ENCODE assay signal across 22 cellular contexts in the genomic region with DNA sequence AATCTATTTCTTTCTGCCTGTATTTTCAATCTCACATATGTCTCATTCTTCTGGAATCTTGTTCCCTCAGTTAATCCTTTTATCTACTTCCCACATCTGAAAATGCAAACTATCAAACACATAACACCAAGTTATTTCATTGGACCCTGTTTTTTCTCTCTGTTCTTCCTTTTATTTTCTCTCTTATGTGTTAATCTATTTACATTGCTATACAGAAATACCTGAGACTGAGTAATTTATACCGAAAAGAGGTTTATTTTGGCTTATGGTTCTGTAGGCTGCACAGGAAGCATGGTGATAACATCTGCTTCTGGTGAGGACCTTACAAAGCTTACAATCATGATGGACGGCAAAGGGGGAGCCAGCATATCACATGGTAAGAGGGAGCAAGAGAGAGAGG.
DNase-seq lines count a peak whose midpoint lies in the region; ATAC-seq, FAIRE-seq and TF ChIP-seq lines count a peak whose summit lies in the region.
"Had no signal": no experiment of that assay in that cellular context is flagged by ENCODE, and none has a peak within 500 bp of the region (broad histone marks: within the 10 kb centered on the region; RNA-seq: fewer than 3 reads in every experiment).

No MANE protein-coding gene starts in this region.

- H2BK120ac ChIP-seq in IMR-90 (ENCODE audit: low read depth, low read length) = no peak overlapping the region
- no peak overlapping the region for H2BK120ac ChIP-seq in H9 (ENCODE audit: low read depth, low read length, poor library complexity, severe bottlenecking)

- in situ Hi-C loops in IMR-90 (cut with MboI; ENCODE audit: low sequenced_read_pairs) = no loop called here
- in situ Hi-C loops in K562 (cut with MboI) = no loop called here

- CTCF ChIA-PET in AG04449 (lab: Yijun Ruan, JAX) = no interaction called here
- CTCF ChIA-PET in IMR-90 (lab: Yijun Ruan, JAX) = no interaction called here
- CTCF ChIA-PET in K562 (lab: Yijun Ruan, JAX; ENCODE audit: low intra/inter-chr PET ratio) = no interaction called here

- H3K9me3 Mint-ChIP-seq in H9 = peaks cover 0 to 2% of the 10 kb centered on the region in 2 experiments; a peak in 2 of 5 replicates
- no peaks in the 10 kb centered on the region; the same call in 1 of the 3 replicates for H3K9me3 Mint-ChIP-seq in GM23338
- H3K9me3 Mint-ChIP-seq: activated B cell treated with CpG ODN at 0.5 μM for 24 hours; activated T-helper 17 cell treated with anti-CD3 and anti-CD28 coated beads, Interleukin-2, amount 50 U/mL, for 72 hours had no signal

- no peaks in the 10 kb centered on the region for H3K9me2 ChIP-seq in hepatocyte (replicated peaks; ENCODE audit: insufficient read depth)
- 0 out of 2 replicates have a peak, but pooled peaks cover 6% of the 10 kb centered on the region for H3K9me2 ChIP-seq in GM23338 (ENCODE audit: insufficient read depth)

- no peak overlapping the region for H2BK12ac ChIP-seq in H9 (ENCODE audit: insufficient read length, low read depth, low read length)

- FAIRE-seq in K562 (lab: Jason Lieb, UNC) = no peak
- FAIRE-seq: colon, GM18507, GM19239, kidney had no signal

- H3K4me1 ChIP-seq in IMR-90 (ENCODE audit: control insufficient read depth, insufficient read depth, low read length) = peaks cover 3% of the 10 kb centered on the region; the same call in 1 of the 2 replicates
- no peaks in the 10 kb centered on the region for H3K4me1 ChIP-seq in K562 (replicated peaks in 1 of 2; ENCODE audit: control insufficient read depth in 2 of 2, insufficient read depth in 2 of 2, low read length in 2 of 2)
- H3K4me1 ChIP-seq in hepatocyte (ENCODE audit: insufficient read depth) = no peaks in the 10 kb centered on the region
- H3K4me1 ChIP-seq in H9 (ENCODE audit: insufficient read depth, low read length) = no peaks in the 10 kb centered on the region
- no peaks in the 10 kb centered on the region for H3K4me1 ChIP-seq in GM23338 (ENCODE audit: insufficient read depth)
- H3K4me1 ChIP-seq: adrenal gland, parathyroid adenoma, vagina had no signal

- H3K79me2 ChIP-seq in K562 (ENCODE audit: control insufficient read depth, insufficient read depth, low read length) (no peaks in the 10 kb centered on the region), hepatocyte (no peaks in the 10 kb centered on the region), H9 (ENCODE audit: insufficient read depth, low read length) (no peaks in the 10 kb centered on the region), GM23338 (replicated peaks; ENCODE audit: insufficient read depth) (no peaks in the 10 kb centered on the region)
- H3K79me2 ChIP-seq: parathyroid adenoma had no signal

- no peak for TF ChIP-seq EP300 in K562 (IDR thresholded peaks at IDR 0.05; ENCODE audit: low read length)

- H4K20me1 ChIP-seq in IMR-90 (ENCODE audit: insufficient read depth, low read length) (no peaks in the 10 kb centered on the region), K562 (replicated peaks; ENCODE audit: control insufficient read depth, insufficient read depth, low read length) (no peaks in the 10 kb centered on the region), hepatocyte (ENCODE audit: insufficient read depth, poor library complexity, severe bottlenecking) (no peaks in the 10 kb centered on the region), H9 (ENCODE audit: control insufficient read depth, insufficient read depth, insufficient read length) (no peaks in the 10 kb centered on the region), GM23338 (replicated peaks; ENCODE audit: insufficient read depth) (no peaks in the 10 kb centered on the region)

- TF ChIP-seq CTCF in AG04449 (IDR thresholded peaks at IDR 0.05; ENCODE audit: insufficient read depth, low read length, missing control alignments) (no peak), IMR-90 (conservative IDR thresholded peaks at IDR 0.05; ENCODE audit: low read depth, low read length) (no peak), K562 (IDR thresholded peaks at IDR 0.05 in 2 of 3, conservative IDR thresholded peaks at IDR 0.05 in 1 of 3; ENCODE audit: insufficient read depth in 2 of 3, low read depth in 1 of 3, low read length in 3 of 3) (no peak), hepatocyte (IDR thresholded peaks at IDR 0.05; ENCODE audit: poor library complexity) (no peak), H9 (conservative IDR thresholded peaks at IDR 0.05) (no peak), GM23338 (conservative IDR thresholded peaks at IDR 0.05; ENCODE audit: low read depth in 2 of 2) (no peak)

- no peak overlapping the region for H4K5ac ChIP-seq in IMR-90 (ENCODE audit: low read depth, low read length)
- H4K5ac ChIP-seq in H9 (ENCODE audit: insufficient read length, low read depth, low read length) = no peak overlapping the region

- H3F3A ChIP-seq in GM23338 (replicated peaks; ENCODE audit: low read depth) = no peaks in the 10 kb centered on the region

- no peak for TF ChIP-seq POLR2A in IMR-90 (IDR thresholded peaks at IDR 0.05; ENCODE audit: low read depth, low read length)
- no peak for TF ChIP-seq POLR2A in K562 (conservative IDR thresholded peaks at IDR 0.05)

- BruUV-seq in IMR-90 (replicated peaks; lab: Mats Ljungman, UMichigan) = no TSS peak
- BruUV-seq in K562 (replicated peaks; lab: Mats Ljungman, UMichigan) = no TSS peak

- 0 out of 2 replicates have a peak overlapping the region, but pooled peaks have one; percentile 6 for H2BK20ac ChIP-seq in IMR-90 (ENCODE audit: low read depth, low read length)
- no peak overlapping the region for H2BK20ac ChIP-seq in H9 (ENCODE audit: low read depth, low read length, poor library complexity, severe bottlenecking)

- 0 out of 2 replicates have a peak overlapping the region, but pooled peaks have one; percentile 28 for H3K14ac ChIP-seq in IMR-90 (replicated peaks; ENCODE audit: low read depth, low read length)
- H3K14ac ChIP-seq in H9 (ENCODE audit: insufficient read depth, low read length) = no peak overlapping the region

- no CpG with 5 or more reads among the region's 2 CpGs for WGBS in IMR-90 (ENCODE audit: extremely low coverage in 2 of 2, insufficient read length in 1 of 2), 2 experiments
- 0% methylated on average over 2 of the region's 2 CpGs for WGBS in K562 (ENCODE audit: insufficient coverage, low coverage, missing lambda C conversion rate)
- 67% methylated on average over 2 of the region's 2 CpGs for WGBS in hepatocyte (ENCODE audit: low lambda C conversion rate, missing lambda C conversion rate)
- no CpG with 5 or more reads among the region's 2 CpGs for WGBS in H9 (ENCODE audit: extremely low coverage, insufficient read length, low lambda C conversion rate)

- H2AK5ac ChIP-seq in IMR-90 (ENCODE audit: low read depth, low read length) (peak overlapping the region; percentile 30; the same call in 1 of the 2 replicates), H9 (ENCODE audit: insufficient read length, low read length) (no peak overlapping the region)

- H3K27me3 ChIP-seq in IMR-90 (ENCODE audit: control insufficient read depth, insufficient read depth, low read length) = no peaks in the 10 kb centered on the region
- H3K27me3 ChIP-seq in K562 (ENCODE audit: control insufficient read depth in 2 of 2, insufficient read depth in 2 of 2, low read length in 2 of 2) = no peaks in the 10 kb centered on the region
- no peaks in the 10 kb centered on the region for H3K27me3 ChIP-seq in hepatocyte
- no peaks in the 10 kb centered on the region for H3K27me3 ChIP-seq in H9 (ENCODE audit: insufficient read depth, low read length)
- no peaks in the 10 kb centered on the region for H3K27me3 ChIP-seq in GM23338 (ENCODE audit: insufficient read depth)
- H3K27me3 ChIP-seq: adrenal gland, vagina had no signal

- H3K23ac ChIP-seq in IMR-90 (ENCODE audit: low read depth, low read length) (no peak overlapping the region), H9 (ENCODE audit: insufficient read length, low read depth, low read length) (no peak overlapping the region)

- no peak overlapping the region for H3K4me3 Mint-ChIP-seq in H9
- no peak overlapping the region for H3K4me3 Mint-ChIP-seq in GM23338
- H3K4me3 Mint-ChIP-seq: activated B cell treated with CpG ODN at 0.5 μM for 24 hours; activated T-helper 17 cell treated with anti-CD3 and anti-CD28 coated beads, Interleukin-2, amount 50 U/mL, for 72 hours; stimulated activated naive CD8-positive, alpha-beta T cell treated with anti-CD3 and anti-CD28 coated beads, Interleukin-15, amount 100 ng/mL, for 72 hours had no signal

- H3K27me3 Mint-ChIP-seq in H9 (ENCODE audit: low read depth) (no peaks in the 10 kb centered on the region; the same call in none of the 2 replicates), GM23338 (ENCODE audit: insufficient read depth, low read depth, poor library complexity) (peaks cover 2% of the 10 kb centered on the region)

- H3K4ac ChIP-seq in IMR-90 (ENCODE audit: low read depth, low read length) (no peak overlapping the region), H9 (ENCODE audit: low read depth, low read length) (no peak overlapping the region)

- H3K4me1 Mint-ChIP-seq in H9 = no peaks in the 10 kb centered on the region
- H3K4me1 Mint-ChIP-seq in GM23338 = no peaks in the 10 kb centered on the region
- H3K4me1 Mint-ChIP-seq: activated B cell treated with CpG ODN at 0.5 μM for 24 hours; activated T-helper 17 cell treated with anti-CD3 and anti-CD28 coated beads, Interleukin-2, amount 50 U/mL, for 72 hours; stimulated activated naive CD8-positive, alpha-beta T cell treated with anti-CD3 and anti-CD28 coated beads, Interleukin-15, amount 100 ng/mL, for 72 hours had no signal

- intact Hi-C loops in IMR-90 (cut with micrococcal nuclease) (no loop called here), K562 (cut with micrococcal nuclease) (no loop called here)

- no peak overlapping the region for H2AFZ ChIP-seq in IMR-90 (replicated peaks; ENCODE audit: low read length, poor library complexity)
- H2AFZ ChIP-seq in K562 (ENCODE audit: low read depth, low read length) = no peak overlapping the region
- no peak overlapping the region for H2AFZ ChIP-seq in hepatocyte
- H2AFZ ChIP-seq in H9 (ENCODE audit: low read length) = no peak overlapping the region
- H2AFZ ChIP-seq in GM23338 = no peak overlapping the region
- H2AFZ ChIP-seq: parathyroid adenoma had no signal

- H3K18ac ChIP-seq in IMR-90 (ENCODE audit: low read depth, low read length) = no peak overlapping the region
- no peak overlapping the region for H3K18ac ChIP-seq in H9 (ENCODE audit: insufficient read length, low read depth, low read length)

- H2BK15ac ChIP-seq in IMR-90 (ENCODE audit: low read depth, low read length) (peak overlapping the region; percentile 43; the same call in 1 of the 3 replicates), H9 (ENCODE audit: low read depth, low read length) (no peak overlapping the region)

- peak; percentile 54 for ATAC-seq in IMR-90 (ENCODE audit: low read depth)
- no peak for ATAC-seq in K562
- ATAC-seq in GM23338 = no peak
- ATAC-seq: activated T-helper 17 cell treated with anti-CD3 and anti-CD28 coated beads, Interleukin-2, amount 50 U/mL, for 72 hours; stimulated activated naive CD8-positive, alpha-beta T cell treated with anti-CD3 and anti-CD28 coated beads, Interleukin-15, amount 100 ng/mL, for 72 hours had no signal

- H3K9me1 ChIP-seq in IMR-90 (ENCODE audit: insufficient read depth, low read length) (no peaks in the 10 kb centered on the region; the same call in 1 of the 2 replicates), K562 (ENCODE audit: control insufficient read depth, insufficient read depth, low read length) (no peaks in the 10 kb centered on the region)

- H3K9ac ChIP-seq in IMR-90 (ENCODE audit: low read depth, low read length) = no peak overlapping the region
- no peak overlapping the region for H3K9ac ChIP-seq in K562 (ENCODE audit: insufficient read depth in 1 of 2, low read depth in 2 of 2, low read length in 2 of 2)
- no peak overlapping the region for H3K9ac ChIP-seq in H9 (ENCODE audit: extremely low read depth, insufficient read length, low read length)
- H3K9ac ChIP-seq: parathyroid adenoma had no signal

- H3K79me1 ChIP-seq in IMR-90 (ENCODE audit: low read depth in 1 of 2, low read length in 2 of 2) = no peaks in the 10 kb centered on the region
- H3K79me1 ChIP-seq in H9 (ENCODE audit: insufficient read depth, low read depth, low read length, poor library complexity, severe bottlenecking) = no peaks in the 10 kb centered on the region

- H4K8ac ChIP-seq in IMR-90 (ENCODE audit: low read depth in 2 of 2, low read length in 2 of 2) = no peak overlapping the region
- H4K8ac ChIP-seq in H9 (replicated peaks; ENCODE audit: insufficient read length, low read depth, low read length) = no peak overlapping the region

- H3K56ac ChIP-seq in IMR-90 (ENCODE audit: extremely low read depth, insufficient read depth, low read length) = no peak overlapping the region
- no peak overlapping the region for H3K56ac ChIP-seq in H9 (ENCODE audit: insufficient read length, low read depth, low read length)

- no peak overlapping the region for H3T11ph ChIP-seq in H9 (ENCODE audit: low read length)

- no peak overlapping the region for H3K4me3 ChIP-seq in AG04449 (ENCODE audit: low read depth, low read length)
- no peak overlapping the region for H3K4me3 ChIP-seq in IMR-90 (ENCODE audit: insufficient read depth, low read depth, low read length)
- H3K4me3 ChIP-seq in K562 = no peak overlapping the region
- no peak overlapping the region for H3K4me3 ChIP-seq in hepatocyte
- no peak overlapping the region for H3K4me3 ChIP-seq in GM23338
- H3K4me3 ChIP-seq: adrenal gland, vagina had no signal

- no peak for TF ChIP-seq RAD21 in IMR-90 (IDR thresholded peaks at IDR 0.05; ENCODE audit: low read length)
- no peak for TF ChIP-seq RAD21 in K562 (CRISPR knock-in tag; conservative IDR thresholded peaks at IDR 0.05 in 1 of 2, IDR thresholded peaks at IDR 0.05 in 1 of 2)

- H3K27ac ChIP-seq in IMR-90 (ENCODE audit: insufficient read depth, low read length) (no peak overlapping the region), K562 (ENCODE audit: extremely low read depth, low read depth, low read length) (no peak overlapping the region), hepatocyte (no peak overlapping the region), H9 (ENCODE audit: insufficient read length, low read depth, low read length) (no peak overlapping the region), GM23338 (ENCODE audit: low read depth) (no peak overlapping the region)
- H3K27ac ChIP-seq: adrenal gland, parathyroid adenoma, vagina had no signal

- no peak overlapping the region for H4K91ac ChIP-seq in IMR-90 (ENCODE audit: insufficient read depth, low read depth, low read length)
- no peak overlapping the region for H4K91ac ChIP-seq in H9 (ENCODE audit: insufficient read length, low read depth, low read length)

- H3K36me3 Mint-ChIP-seq in H9 (ENCODE audit: insufficient read depth in 1 of 3, low read depth in 3 of 3) (no peaks in the 10 kb centered on the region; a peak in 1 of 7 replicates), GM23338 (ENCODE audit: low read depth) (no peaks in the 10 kb centered on the region)

- H2BK5ac ChIP-seq in IMR-90 (ENCODE audit: low read depth, low read length, poor library complexity, severe bottlenecking) (no peak overlapping the region), H9 (ENCODE audit: insufficient read length, low read length) (no peak overlapping the region)

- no peaks in the 10 kb centered on the region for H3K23me2 ChIP-seq in H9 (ENCODE audit: insufficient read length, low read depth, low read length, poor library complexity, severe bottlenecking)

- H3K36me3 ChIP-seq in IMR-90 (ENCODE audit: control insufficient read depth, insufficient read depth, low read length) (no peaks in the 10 kb centered on the region), K562 (ENCODE audit: control insufficient read depth, insufficient read depth, low read length) (no peaks in the 10 kb centered on the region), hepatocyte (replicated peaks; ENCODE audit: insufficient read depth, low read depth) (no peaks in the 10 kb centered on the region), GM23338 (ENCODE audit: insufficient read depth) (no peaks in the 10 kb centered on the region)
- H3K36me3 ChIP-seq: adrenal gland, vagina had no signal

- H3K9me3 ChIP-seq in IMR-90 (ENCODE audit: control insufficient read depth, insufficient read depth, low read length) = peaks cover 3% of the 10 kb centered on the region
- H3K9me3 ChIP-seq in K562 (replicated peaks; ENCODE audit: control insufficient read depth, insufficient read depth, low read depth, low read length) = no peaks in the 10 kb centered on the region
- no peaks in the 10 kb centered on the region for H3K9me3 ChIP-seq in hepatocyte (ENCODE audit: low read depth)
- H3K9me3 ChIP-seq in H9 (ENCODE audit: control insufficient read depth, low read depth, low read length) = no peaks in the 10 kb centered on the region
- H3K9me3 ChIP-seq: adrenal gland, vagina had no signal

- POLR2A ChIA-PET in AG04449 (lab: Yijun Ruan, JAX) (interaction anchor here (0.6 kb wide), 1 partner anchor 100 kb away, joined by 3 read pairs; no protein-coding TSS in a partner anchor), IMR-90 (lab: Charles Lee; ENCODE audit: unreplicated experiment) (no interaction called here), K562 (lab: Yijun Ruan, JAX) (no interaction called here)

- DNase-seq in AG04449 (ENCODE audit: low read depth, low spot score) = peak; percentile 37
- DNase-seq in IMR-90 = peak; percentile 54
- no peak for DNase-seq in K562 (ENCODE audit: extremely low read depth in 1 of 4, low spot score in 3 of 4)
- peak; percentile 51 to 71 for DNase-seq in lung microvascular endothelial cell (ENCODE audit: low read depth in 2 of 2)
- no peak for DNase-seq in hepatocyte (ENCODE audit: low spot score)
- no peak for DNase-seq in H9
- DNase-seq in GM23338 (ENCODE audit: low spot score) = no peak
- DNase-seq in NCI-H446 (lab: John Stamatoyannopoulos, UW) = no peak
- DNase-seq: activated B cell treated with CpG ODN at 0.5 μM for 24 hours; activated CD8-positive, alpha-beta memory T cell treated with anti-CD3 and anti-CD28 coated beads for 24 hours; adrenal gland; head of caudate nucleus; kidney; NCI-H1417; NCI-H510A treated with DMSO at 0.1 percent for 48 hours; stimulated activated naive CD8-positive, alpha-beta T cell treated with anti-CD3 and anti-CD28 coated beads, Interleukin-15, amount 100 ng/mL, for 72 hours had no signal

- dilution Hi-C loops in IMR-90 (cut with HindIII; ENCODE audit: low sequenced_read_pairs, unreplicated experiment) = no loop called here

- no peak overlapping the region for H2AK9ac ChIP-seq in IMR-90 (replicated peaks; ENCODE audit: low read depth, low read length, poor library complexity)

- H3K27ac Mint-ChIP-seq in H9 = no peak overlapping the region
- H3K27ac Mint-ChIP-seq in GM23338 = no peak overlapping the region
- H3K27ac Mint-ChIP-seq: activated B cell treated with CpG ODN at 0.5 μM for 24 hours; activated T-helper 17 cell treated with anti-CD3 and anti-CD28 coated beads, Interleukin-2, amount 50 U/mL, for 72 hours; stimulated activated naive CD8-positive, alpha-beta T cell treated with anti-CD3 and anti-CD28 coated beads, Interleukin-15, amount 100 ng/mL, for 72 hours had no signal

- H3K4me2 ChIP-seq in IMR-90 (ENCODE audit: low read depth, low read length) (no peak overlapping the region), K562 (ENCODE audit: insufficient read depth, low read length) (no peak overlapping the region), hepatocyte (no peak overlapping the region), H9 (ENCODE audit: insufficient read depth, insufficient read length, low read length) (no peak overlapping the region), GM23338 (no peak overlapping the region)

Comparison
In these comparisons a context has a peak if more than half of its experiments do, and no peak if none do; other contexts are left out.
1. DNase-seq: peak in AG04449 (single experiment), IMR-90 (single experiment) and lung microvascular endothelial cell (2 of 2); none in K562 (0 of 4), hepatocyte (single experiment), H9 (single experiment), GM23338 (single experiment) and NCI-H446 (0 of 2).